13 cellular contexts compared by ENCODE assay signal in the genomic region with DNA sequence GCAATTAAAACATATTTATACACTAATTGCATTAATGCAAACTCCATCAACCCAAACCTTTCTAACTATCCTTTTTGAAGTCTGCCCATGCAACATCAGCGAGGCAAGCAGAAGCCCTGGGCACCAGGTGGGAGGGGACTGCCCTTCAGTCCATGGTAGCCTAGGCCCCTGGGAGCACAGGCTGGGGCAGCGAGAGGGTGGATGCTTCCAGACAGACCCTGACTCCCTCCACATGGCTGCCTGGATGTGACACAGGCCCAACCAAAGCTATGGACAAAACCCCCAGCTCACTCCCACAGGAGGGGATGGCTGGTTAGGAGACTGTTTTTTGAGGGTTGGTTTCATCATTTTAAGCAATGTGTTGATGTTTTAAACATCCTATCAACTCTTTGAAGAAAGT. TPM values are rescaled to one million over a fixed set of nuclear protein-coding genes. Genes with fewer than 3 reads are reported as not detected.
DNase-seq lines count a peak whose midpoint lies in the region; ATAC-seq and TF ChIP-seq lines count a peak whose summit lies in the region.
"Had no signal": no experiment of that assay in that cellular context is flagged by ENCODE, and none has a peak within 500 bp of the region (broad histone marks: within the 10 kb centered on the region; RNA-seq: fewer than 3 reads in every experiment).

No MANE protein-coding gene starts in this region.

- CTCF ChIA-PET in Panc1 (lab: Charles Lee) = no interaction called here

- intact Hi-C loops in Panc1 (cut with micrococcal nuclease; ENCODE audit: unreplicated experiment) (no loop called here), lower lobe of right lung (cut with DNase I) (no loop called here), sigmoid colon (cut with DNase I) (no loop called here)

- H3K36me3 ChIP-seq in Panc1 (ENCODE audit: control insufficient read depth, insufficient read depth, low read length) (no peaks in the 10 kb centered on the region), lower lobe of right lung (peaks cover 31% of the 10 kb centered on the region), sigmoid colon (peaks cover 0 to 49% (median 23%) of the 10 kb centered on the region in 4 donors)

- DNase-seq in GM20000 (ENCODE audit: low spot score) = peak; percentile 5
- DNase-seq in Panc1 (ENCODE audit: low read depth, low spot score) = no peak
- peak; percentile 15 for DNase-seq in lower lobe of right lung
- DNase-seq in sigmoid colon = peak; percentile 46
- DNase-seq in activated naive CD4-positive, alpha-beta T cell (lab: John Stamatoyannopoulos, UW) = no peak
- no peak for DNase-seq in activated gamma-delta T cell treated with Interleukin-2 at 50 U/mL for 16 hours
- DNase-seq: CD4-positive, alpha-beta memory T cell; DMS79; GM23248 had no signal

- 98 to 99% methylated on average over 2 of the region's 2 CpGs for WGBS in sigmoid colon, 2 donors

- TSS peak; percentile 88 for BruUV-seq in Panc1 (replicated peaks; lab: Mats Ljungman, UMichigan)

- H3K27ac ChIP-seq in Panc1 (ENCODE audit: low read length) = no peak overlapping the region
- H3K27ac ChIP-seq in lower lobe of right lung = no peak overlapping the region
- H3K27ac ChIP-seq in sigmoid colon = no peak overlapping the region
- H3K27ac ChIP-seq: C4-2B, GM23248, HL-60 had no signal

- ATAC-seq in Panc1 (no peak), lower lobe of right lung (no peak), HG03460 (IDR thresholded peaks at IDR 0.05; ENCODE audit: unreplicated experiment) (no peak)
- ATAC-seq: HCT116 had no signal

- in situ Hi-C loops in Panc1 (cut with HindIII; ENCODE audit: low pct_unique_long_range_greater_than_20kb, low sequenced_read_pairs) = no loop called here

- H3K4me1 ChIP-seq in Panc1 (ENCODE audit: control insufficient read depth, insufficient read depth, low read length) (0 out of 2 replicates have a peak, but pooled peaks cover 4% of the 10 kb centered on the region), lower lobe of right lung (no peaks in the 10 kb centered on the region), sigmoid colon (no peaks in the 10 kb centered on the region)

- no peak overlapping the region for H3K4me3 ChIP-seq in Panc1 (ENCODE audit: low read depth in 2 of 2, low read length in 2 of 2)
- no peak overlapping the region for H3K4me3 ChIP-seq in lower lobe of right lung
- H3K4me3 ChIP-seq in sigmoid colon = no peak overlapping the region
- H3K4me3 ChIP-seq: GM23248 had no signal

- H3K9me3 ChIP-seq in Panc1 (ENCODE audit: control insufficient read depth, insufficient read depth, low read depth, low read length) (no peaks in the 10 kb centered on the region), lower lobe of right lung (no peaks in the 10 kb centered on the region), sigmoid colon (no peaks in the 10 kb centered on the region)

- no peak for TF ChIP-seq EP300 in sigmoid colon (IDR thresholded peaks at IDR 0.05)

- TF ChIP-seq CTCF in GM20000 (IDR thresholded peaks at IDR 0.05; ENCODE audit: extremely low read depth, missing control alignments) (no peak), Panc1 (IDR thresholded peaks at IDR 0.05) (no peak), lower lobe of right lung (IDR thresholded peaks at IDR 0.05) (no peak), sigmoid colon (IDR thresholded peaks at IDR 0.05) (no peak)

- no peaks in the 10 kb centered on the region for H3K27me3 ChIP-seq in Panc1 (ENCODE audit: control insufficient read depth, insufficient read depth, low read length)
- no peaks in the 10 kb centered on the region for H3K27me3 ChIP-seq in lower lobe of right lung (ENCODE audit: low read depth)
- no peaks in the 10 kb centered on the region for H3K27me3 ChIP-seq in sigmoid colon

- POLR2A ChIA-PET in Panc1 (lab: Charles Lee) = no interaction called here

- no peak for TF ChIP-seq POLR2A in sigmoid colon (IDR thresholded peaks at IDR 0.05)

RNA-seq across cellular contexts. Expression of gene LRRC47, which starts 17.8 kb away (rescaled TPM):
- total RNA-seq in Panc1 (2021; ENCODE audit: unreplicated experiment) (51.0 TPM), lower lobe of right lung (34.4 TPM), sigmoid colon (10 to 100 TPM; 26.7 to 36.4 (median 31.2) TPM)
- 32.2 TPM for polyA plus RNA-seq in Panc1 (2012; ENCODE audit: insufficient read length)
- polyA plus RNA-seq in sigmoid colon = 10 to 100 TPM; 11.4 to 25.9 (median 13.2) TPM

RNA-seq across cellular contexts. Expression of gene SMIM1, which starts 41.5 kb away (rescaled TPM):
- total RNA-seq in Panc1 (2021; ENCODE audit: unreplicated experiment) = 35.5 TPM
- 37.1 TPM for polyA plus RNA-seq in Panc1 (2012; ENCODE audit: insufficient read length)
- total RNA-seq in lower lobe of right lung = 8.5 TPM
- 1 to 10 TPM in 3 of 4 donors, not detected in 1; 6.1 to 8.6 (median 7.5) TPM for total RNA-seq in sigmoid colon
- 10 to 100 TPM in 1 of 3 donors, 1 to 10 TPM in 2; 2.7 to 10.8 (median 3.7) TPM for polyA plus RNA-seq in sigmoid colon
- total RNA-seq: GM23248 had no signal
- polyA plus RNA-seq: GM23248 had no signal

RNA-seq across cellular contexts. Expression of gene CEP104, which starts 42.9 kb away (rescaled TPM):
- total RNA-seq in Panc1 (2021; ENCODE audit: unreplicated experiment) (52.0 TPM), lower lobe of right lung (53.9 TPM), sigmoid colon (10 to 100 TPM; 21.6 to 32.5 (median 25.3) TPM)
- 45.1 TPM for polyA plus RNA-seq in Panc1 (2012; ENCODE audit: insufficient read length)
- 10 to 100 TPM; 12.0 to 16.0 (median 12.9) TPM for polyA plus RNA-seq in sigmoid colon

RNA-seq across cellular contexts. Expression of gene DFFB, which starts 43.2 kb away (rescaled TPM):
- total RNA-seq in Panc1 (2021; ENCODE audit: unreplicated experiment) (3.0 TPM), lower lobe of right lung (10.6 TPM), sigmoid colon (1 to 10 TPM; 2.9 to 7.4 (median 6.6) TPM)
- 3.0 TPM for polyA plus RNA-seq in Panc1 (2012; ENCODE audit: insufficient read length)
- 1 to 10 TPM; 1.8 to 9.0 (median 3.2) TPM for polyA plus RNA-seq in sigmoid colon

Comparison
In these comparisons a context has a peak if more than half of its experiments do, and no peak if none do; other contexts are left out.
1. DNase-seq: peak in GM20000 (single experiment), lower lobe of right lung (single experiment) and sigmoid colon (single experiment); none in Panc1 (single experiment), activated naive CD4-positive, alpha-beta T cell (0 of 4) and activated gamma-delta T cell treated with Interleukin-2 at 50 U/mL for 16 hours (single experiment).